In the genomic region with DNA sequence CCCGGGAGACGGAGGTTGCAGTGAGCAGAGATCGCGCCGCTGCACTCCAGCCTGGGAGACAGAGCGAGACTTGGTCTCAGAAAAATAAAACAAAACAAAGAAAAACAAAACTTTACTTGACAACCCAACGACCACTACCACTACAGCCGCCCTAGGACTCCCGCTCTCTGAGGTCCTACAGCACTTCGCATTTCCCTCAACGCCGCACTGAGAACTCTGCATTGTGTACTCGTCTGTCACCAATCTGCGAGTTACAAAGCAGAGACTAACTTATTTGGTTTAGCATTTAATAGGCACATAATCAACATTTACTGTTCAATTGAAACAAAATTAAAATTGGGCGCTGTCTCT, we compare ENCODE assay signal across 8 cellular contexts. TPM values are rescaled to one million over a fixed set of nuclear protein-coding genes. Genes with fewer than 3 reads are reported as not detected.
A peak's percentile ranks its signal among the peaks of the same experiment; 100 is the strongest.
DNase-seq lines count a peak whose midpoint lies in the region; ATAC-seq and TF ChIP-seq lines count a peak whose summit lies in the region.

No MANE protein-coding gene starts in this region.

- no peaks in the 10 kb centered on the region for H3K9me2 ChIP-seq in GM23248 (ENCODE audit: insufficient read depth)

- H3K4me1 ChIP-seq in GM23248 (ENCODE audit: insufficient read depth): peaks cover 13% of the 10 kb centered on the region

- peak overlapping the region; percentile 99 for H3K27ac Mint-ChIP-seq in activated CD8-positive, alpha-beta T cell treated with anti-CD3 and anti-CD28 coated beads for 36 hours

- peak overlapping the region; percentile 99 for H3K9ac ChIP-seq in GM23248

- no peaks in the 10 kb centered on the region for H3K9me3 ChIP-seq in GM23248 (ENCODE audit: low read depth)

- peak overlapping the region; percentile 87 for H2AFZ ChIP-seq in GM23248

- CTCF ChIA-PET in activated CD8-positive, alpha-beta T cell treated with anti-CD3 and anti-CD28 coated beads for 36 hours (lab: Charles Lee): no interaction called here

- no peaks in the 10 kb centered on the region for H3K9me3 Mint-ChIP-seq in activated CD8-positive, alpha-beta T cell treated with anti-CD3 and anti-CD28 coated beads for 36 hours

- peak overlapping the region; percentile 86 for H3K4me2 ChIP-seq in GM23248 (ENCODE audit: unreplicated experiment)

- POLR2A ChIA-PET in activated CD8-positive, alpha-beta T cell treated with anti-CD3 and anti-CD28 coated beads for 36 hours (lab: Charles Lee): interaction anchor here (0.6 to 1.0 kb wide), 2 partner anchors 10 to 22 kb away, joined by 3 to 5 read pairs; no protein-coding TSS in a partner anchor

- H3K27ac ChIP-seq in GM23248: peak overlapping the region; percentile 99

- no peaks in the 10 kb centered on the region for H3K27me3 Mint-ChIP-seq in activated CD8-positive, alpha-beta T cell treated with anti-CD3 and anti-CD28 coated beads for 36 hours

- in situ Hi-C loops in GM23248 (cut with MboI): no loop called here

- H3K36me3 Mint-ChIP-seq in activated CD8-positive, alpha-beta T cell treated with anti-CD3 and anti-CD28 coated beads for 36 hours (ENCODE audit: low read depth): peaks cover 44% of the 10 kb centered on the region

- intact Hi-C loops in activated CD8-positive, alpha-beta T cell treated with anti-CD3 and anti-CD28 coated beads for 36 hours (cut with micrococcal nuclease): no loop called here

- H3F3A ChIP-seq in GM23248 (ENCODE audit: insufficient read depth): peaks cover 17% of the 10 kb centered on the region

- peaks cover 26% of the 10 kb centered on the region for H3K4me1 Mint-ChIP-seq in activated CD8-positive, alpha-beta T cell treated with anti-CD3 and anti-CD28 coated beads for 36 hours (ENCODE audit: low read depth)

- no peak for TF ChIP-seq CTCF in AG09309 (IDR thresholded peaks at IDR 0.05; ENCODE audit: control insufficient read depth, insufficient read depth, low read depth, low read length, missing control alignments)
- no peak for TF ChIP-seq CTCF in activated CD8-positive, alpha-beta T cell treated with anti-CD3 and anti-CD28 coated beads for 36 hours (IDR thresholded peaks at IDR 0.05)
- no peak for TF ChIP-seq CTCF in omental fat pad (IDR thresholded peaks at IDR 0.05)

- H4K20me1 ChIP-seq in GM23248 (ENCODE audit: insufficient read depth): peaks cover 19% of the 10 kb centered on the region

- peak overlapping the region; percentile 98 for H3K4me3 Mint-ChIP-seq in activated CD8-positive, alpha-beta T cell treated with anti-CD3 and anti-CD28 coated beads for 36 hours

- DNase-seq in AG09309 (ENCODE audit: low read depth) (no peak), GM23248 (peak; percentile 45), fibroblast of gingiva (ENCODE audit: low read depth) (peak; percentile 6), omental fat pad (ENCODE audit: low spot score) (no peak), NCI-H1436 (lab: John Stamatoyannopoulos, UW) (no peak), putamen (ENCODE audit: low spot score) (no peak)
- no peak for DNase-seq in activated CD8-positive, alpha-beta T cell treated with anti-CD3 and anti-CD28 coated beads for 36 hours

- WGBS in GM23248 (ENCODE audit: low coverage in 1 of 2, low lambda C conversion rate in 2 of 2, missing lambda C conversion rate in 2 of 2), 2 experiments: 34 to 36% methylated on average over 15 of the region's 15 CpGs

- H3K36me3 ChIP-seq in GM23248 (ENCODE audit: low read depth): peaks cover 24% of the 10 kb centered on the region

- ATAC-seq in activated CD8-positive, alpha-beta T cell treated with anti-CD3 and anti-CD28 coated beads for 36 hours: no peak
- ATAC-seq in omental fat pad (ENCODE audit: low FRiP score) (peak; percentile 41), GM21737 (IDR thresholded peaks at IDR 0.05; ENCODE audit: unreplicated experiment) (no peak)

- peaks cover 59% of the 10 kb centered on the region for H3K79me2 ChIP-seq in GM23248 (ENCODE audit: insufficient read depth)

- H3K4me3 ChIP-seq in AG09309 (ENCODE audit: control insufficient read depth, low read depth, low read length) (peak overlapping the region; percentile 96), GM23248 (peak overlapping the region; percentile 98)

- no peaks in the 10 kb centered on the region for H3K27me3 ChIP-seq in GM23248 (replicated peaks; ENCODE audit: insufficient read depth)

RNA-seq across cellular contexts. Expression of a gene that starts 0.5 kb away (rescaled TPM):
- total RNA-seq in GM23248 (2014; rRNA removed; shearing (Covaris generic)): 93.1 and 113 TPM in 2 replicates
- polyA plus RNA-seq in GM23248 (2016; fragmentation: Nextera tagmentation; extraction: Ambion mirVana): 96.8 and 99.5 TPM in 2 replicates
- total RNA-seq in activated CD8-positive, alpha-beta T cell treated with anti-CD3 and anti-CD28 coated beads for 36 hours: 100 to 1,000 TPM; 189 to 201 TPM
- 100 to 1,000 TPM; 121 to 193 (median 141) TPM for total RNA-seq in omental fat pad

RNA-seq across cellular contexts. Expression of a gene that starts 7.5 kb away (rescaled TPM):
- 11.1 and 18.5 TPM in 2 replicates for total RNA-seq in GM23248 (2014; rRNA removed; shearing (Covaris generic))
- 14.7 and 17.0 TPM in 2 replicates for polyA plus RNA-seq in GM23248 (2016; fragmentation: Nextera tagmentation; extraction: Ambion mirVana)
- total RNA-seq in activated CD8-positive, alpha-beta T cell treated with anti-CD3 and anti-CD28 coated beads for 36 hours: 10 to 100 TPM; 30.8 to 32.7 TPM
- total RNA-seq in omental fat pad: 10 to 100 TPM in 1 of 4 donors, 1 to 10 TPM in 3; 5.3 to 11.0 (median 7.7) TPM

Comparison
In these comparisons a context has a peak if more than half of its experiments do, and no peak if none do; other contexts are left out.
1. DNase-seq: peak in GM23248 (single experiment) and fibroblast of gingiva (single experiment); none in AG09309 (single experiment), activated CD8-positive, alpha-beta T cell treated with anti-CD3 and anti-CD28 coated beads for 36 hours (single experiment), omental fat pad (single experiment), NCI-H1436 (single experiment) and putamen (single experiment).